ENCODE assay signal across 16 cellular contexts in the genomic region with DNA sequence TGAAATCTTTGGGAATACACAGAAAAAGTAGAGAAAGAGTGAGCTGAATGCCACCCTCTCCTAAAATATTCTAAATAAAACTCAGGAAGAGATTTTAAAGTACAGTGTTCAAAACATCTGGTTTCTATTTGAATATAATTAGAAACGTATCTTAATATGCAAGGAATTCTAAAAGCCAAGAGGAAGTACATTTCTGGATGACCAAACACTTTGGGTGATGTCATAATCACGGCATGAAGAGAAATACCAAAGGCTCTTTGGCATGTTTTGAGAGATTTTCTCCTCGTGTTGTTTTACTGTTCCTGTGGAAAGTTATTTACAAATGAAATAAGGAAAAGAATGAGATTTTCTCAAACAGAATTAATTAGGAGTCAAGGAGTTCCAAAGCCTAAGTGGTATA.
DNase-seq lines count a peak whose midpoint lies in the region; ATAC-seq and TF ChIP-seq lines count a peak whose summit lies in the region.
"Had no signal": no experiment of that assay in that cellular context is flagged by ENCODE, and none has a peak within 500 bp of the region (broad histone marks: within the 10 kb centered on the region; RNA-seq: fewer than 3 reads in every experiment).

No MANE protein-coding gene starts in this region.

- no peaks in the 10 kb centered on the region for H3K27me3 ChIP-seq in breast epithelium
- no peaks in the 10 kb centered on the region for H3K27me3 ChIP-seq in mammary epithelial cell (ENCODE audit: insufficient read depth, low read length)
- no peaks in the 10 kb centered on the region for H3K27me3 ChIP-seq in thoracic aorta (replicated peaks; ENCODE audit: insufficient read depth)

- H3K9me3 ChIP-seq in breast epithelium = no peaks in the 10 kb centered on the region
- no peaks in the 10 kb centered on the region for H3K9me3 ChIP-seq in mammary epithelial cell (replicated peaks; ENCODE audit: insufficient read depth, low read length)
- H3K9me3 ChIP-seq in thoracic aorta = no peaks in the 10 kb centered on the region

- dilution Hi-C loops in mammary epithelial cell (cut with HindIII; ENCODE audit: low sequenced_read_pairs) = no loop called here

- H3K4me3 ChIP-seq in breast epithelium (peak overlapping the region in 1 of 3 donors; percentile 11), mammary epithelial cell (replicated peaks in 1 of 3; ENCODE audit: insufficient read depth in 1 of 3, low read depth in 2 of 3, low read length in 3 of 3) (no peak overlapping the region), thoracic aorta (peak overlapping the region; percentile 48)

- no peaks in the 10 kb centered on the region for H4K20me1 ChIP-seq in mammary epithelial cell (ENCODE audit: insufficient read depth, low read length)

- H3K36me3 ChIP-seq in breast epithelium (no peaks in the 10 kb centered on the region), mammary epithelial cell (ENCODE audit: insufficient read depth, low read length) (no peaks in the 10 kb centered on the region), thoracic aorta (no peaks in the 10 kb centered on the region)

- H3K27ac ChIP-seq in breast epithelium (peak overlapping the region; percentile 85), mammary epithelial cell (ENCODE audit: insufficient read depth, low read depth, low read length) (no peak overlapping the region), thoracic aorta (peak overlapping the region in 1 of 2 donors; percentile 70)

- DNase-seq in breast epithelium (ENCODE audit: low spot score in 2 of 2) (no peak), mammary epithelial cell (no peak), astrocyte of the hippocampus (ENCODE audit: low read depth, low spot score) (peak; percentile 88), glomerular visceral epithelial cell (ENCODE audit: extremely low spot score) (peak; percentile 11), thoracic aorta (ENCODE audit: low spot score) (no peak), NCI-H510A (lab: John Stamatoyannopoulos, UW) (no peak), NCI-H2081 treated with DMSO at 0.1 percent for 48 hours (lab: John Stamatoyannopoulos, UW) (no peak)
- DNase-seq: activated CD4-positive, alpha-beta T cell treated with anti-CD3 and anti-CD28 coated beads for 36 hours; activated effector memory CD4-positive, alpha-beta T cell treated with Interleukin-2 at 50 U/mL for 16 hours; AML-193; dorsolateral prefrontal cortex; Kasumi-1; NCI-H524; stimulated activated CD4-positive, alpha-beta T cell treated with anti-CD3 and anti-CD28 coated beads, Interleukin-1b, Interleukin-23, amount 100 ng/mL, for 48 hours; stimulated activated naive CD4-positive, alpha-beta T cell treated with Interleukin-2 at 50 U/mL for 16 hours had no signal

- H3K4me2 ChIP-seq in mammary epithelial cell (ENCODE audit: insufficient read depth, low read depth, low read length) = no peak overlapping the region

- no TSS peak for BruUV-seq in mammary epithelial cell (replicated peaks; lab: Mats Ljungman, UMichigan)

- CTCF ChIA-PET in mammary epithelial cell (lab: Charles Lee; ENCODE audit: low non-redundant PET) = no interaction called here

- no peak overlapping the region for H3K9ac ChIP-seq in mammary epithelial cell (ENCODE audit: insufficient read depth, low read length)

- TF ChIP-seq CTCF in breast epithelium (IDR thresholded peaks at IDR 0.05) = no peak
- TF ChIP-seq CTCF in mammary epithelial cell (conservative IDR thresholded peaks at IDR 0.05 in 1 of 2, IDR thresholded peaks at IDR 0.05 in 1 of 2; ENCODE audit: extremely low read depth in 1 of 2, insufficient read depth in 1 of 2, low read depth in 1 of 2, low read length in 2 of 2) = no peak
- no peak for TF ChIP-seq CTCF in thoracic aorta (IDR thresholded peaks at IDR 0.05)

- ATAC-seq in thoracic aorta (ENCODE audit: insufficient number of reproducible peaks, low FRiP score, low read depth) (no peak), GM18873 (IDR thresholded peaks at IDR 0.05; ENCODE audit: low FRiP score, unreplicated experiment) (no peak)
- ATAC-seq: activated CD4-positive, alpha-beta T cell treated with anti-CD3 and anti-CD28 coated beads for 36 hours had no signal

- 5% methylated on average over 3 of the region's 3 CpGs for WGBS in mammary epithelial cell (ENCODE audit: low coverage, missing lambda C conversion rate)

- H2AFZ ChIP-seq in mammary epithelial cell (ENCODE audit: low read depth, low read length) = no peak overlapping the region

- in situ Hi-C loops in mammary epithelial cell (cut with MboI; ENCODE audit: low sequenced_read_pairs in 2 of 2) = no loop called here

- H3K4me1 ChIP-seq in breast epithelium = no peaks in the 10 kb centered on the region
- no peaks in the 10 kb centered on the region for H3K4me1 ChIP-seq in mammary epithelial cell (ENCODE audit: insufficient read depth, low read length)
- peaks cover 13 to 14% of the 10 kb centered on the region in 2 donors for H3K4me1 ChIP-seq in thoracic aorta (ENCODE audit: control insufficient read depth in 1 of 2, low read depth in 2 of 2)

- no peak for TF ChIP-seq POLR2A in breast epithelium (IDR thresholded peaks at IDR 0.05)

- no peaks in the 10 kb centered on the region for H3K79me2 ChIP-seq in mammary epithelial cell (ENCODE audit: insufficient read depth, low read length)

- intact Hi-C loops in breast epithelium (cut with DNase I; ENCODE audit: low total_unique reads) = no loop called here
- intact Hi-C loops in mammary epithelial cell (cut with micrococcal nuclease) = no loop called here

Comparison
In these comparisons a context has a peak if more than half of its experiments do, and no peak if none do; other contexts are left out.
1. DNase-seq: peak in astrocyte of the hippocampus (single experiment) and glomerular visceral epithelial cell (single experiment); none in breast epithelium (0 of 2), mammary epithelial cell (single experiment), thoracic aorta (single experiment), NCI-H510A (single experiment) and NCI-H2081 treated with DMSO at 0.1 percent for 48 hours (single experiment).